In the genomic region with DNA sequence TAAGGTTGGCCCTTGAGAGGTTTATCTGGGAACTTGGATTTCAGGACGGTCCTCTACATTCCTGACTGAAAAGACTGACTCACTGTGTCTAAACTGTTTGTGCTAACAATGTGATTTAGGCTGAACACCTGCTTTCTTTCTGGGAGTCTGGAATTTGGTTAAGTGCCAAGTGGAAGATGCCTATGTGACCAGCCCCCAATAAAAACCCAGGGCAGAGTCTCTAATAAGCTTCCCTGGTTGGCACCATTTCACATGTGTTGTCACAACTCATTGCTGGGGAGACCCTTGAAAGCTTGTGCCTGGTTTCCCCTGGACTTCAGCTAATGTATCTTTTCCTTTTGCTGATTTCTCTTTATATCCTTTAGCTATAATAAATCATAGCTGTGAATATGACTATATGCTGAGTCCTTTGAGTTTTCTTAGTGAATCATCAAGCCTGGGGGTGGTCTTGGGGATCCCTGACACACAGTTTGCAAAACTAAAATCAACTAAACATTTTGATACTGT, we compare ENCODE assay signal across 9 cellular contexts. TPM values are rescaled to one million over a fixed set of nuclear protein-coding genes. Genes with fewer than 3 reads are reported as not detected.
DNase-seq lines count a peak whose midpoint lies in the region; ATAC-seq and TF ChIP-seq lines count a peak whose summit lies in the region.
"Had no signal": no experiment of that assay in that cellular context is flagged by ENCODE, and none has a peak within 500 bp of the region (broad histone marks: within the 10 kb centered on the region; RNA-seq: fewer than 3 reads in every experiment).

No MANE protein-coding gene starts in this region.

- no peak overlapping the region for H3K4me2 ChIP-seq in GM23338

- H2AFZ ChIP-seq in GM23338: no peak overlapping the region

- H3K4me3 ChIP-seq in HAP-1 (no peak overlapping the region), fibroblast of the aortic adventitia (ENCODE audit: low read depth, low read length) (no peak overlapping the region), GM23338 (no peak overlapping the region)

- H3K36me3 ChIP-seq in HAP-1 (replicated peaks): no peaks in the 10 kb centered on the region
- H3K36me3 ChIP-seq in GM23338 (ENCODE audit: insufficient read depth): no peaks in the 10 kb centered on the region

- peaks cover 2% of the 10 kb centered on the region; the same call in 1 of the 3 replicates for H3K4me1 Mint-ChIP-seq in GM23338

- H3K27me3 Mint-ChIP-seq in GM23338 (ENCODE audit: insufficient read depth, low read depth, poor library complexity): no peaks in the 10 kb centered on the region

- no peaks in the 10 kb centered on the region for H3K9me3 ChIP-seq in HAP-1
- H3K9me3 ChIP-seq: Caco-2 had no signal

- peaks cover 6% of the 10 kb centered on the region for H3K36me3 Mint-ChIP-seq in GM23338 (ENCODE audit: low read depth)

- H4K20me1 ChIP-seq in GM23338 (replicated peaks; ENCODE audit: insufficient read depth): no peaks in the 10 kb centered on the region

- H3K4me1 ChIP-seq in HAP-1 (peaks cover 9% of the 10 kb centered on the region), GM23338 (ENCODE audit: insufficient read depth) (no peaks in the 10 kb centered on the region)

- H3K27ac Mint-ChIP-seq in GM23338: no peak overlapping the region

- no peak overlapping the region for H3K27ac ChIP-seq in GM23338 (ENCODE audit: low read depth)

- no peak overlapping the region for H3K4me3 Mint-ChIP-seq in GM23338

- no peak for ATAC-seq in GM23338
- ATAC-seq in HG03025 (IDR thresholded peaks at IDR 0.05; ENCODE audit: low FRiP score, unreplicated experiment): no peak
- no peak for ATAC-seq in GM21576 (IDR thresholded peaks at IDR 0.05; ENCODE audit: unreplicated experiment)

- no peaks in the 10 kb centered on the region for H3F3A ChIP-seq in GM23338 (replicated peaks; ENCODE audit: low read depth)

- H3K9me3 Mint-ChIP-seq in GM23338: no peaks in the 10 kb centered on the region

- no peaks in the 10 kb centered on the region for H3K27me3 ChIP-seq in HAP-1 (ENCODE audit: low read depth)
- H3K27me3 ChIP-seq in GM23338 (ENCODE audit: insufficient read depth): no peaks in the 10 kb centered on the region

- H3K9me2 ChIP-seq in GM23338 (ENCODE audit: insufficient read depth): no peaks in the 10 kb centered on the region

- DNase-seq in A172 (ENCODE audit: low spot score): peak; percentile 81
- peak; percentile 13 to 43 for DNase-seq in HAP-1 (ENCODE audit: low spot score in 2 of 2)
- DNase-seq in RKO (ENCODE audit: low spot score): peak; percentile 83
- DNase-seq in fibroblast of the aortic adventitia (ENCODE audit: low read depth): peak; percentile 49
- DNase-seq in GM23338 (ENCODE audit: low spot score): no peak
- no peak for DNase-seq in 8988T

- H3K79me2 ChIP-seq in GM23338 (replicated peaks; ENCODE audit: insufficient read depth): no peaks in the 10 kb centered on the region; the same call in 1 of the 2 replicates

- in situ Hi-C loops in HAP-1 (cut with MboI; ENCODE audit: low sequenced_read_pairs): loop anchor here (25.0 kb wide), 1 partner anchor 1783 kb away; no protein-coding TSS in a partner anchor

- TF ChIP-seq CTCF in fibroblast of the aortic adventitia (IDR thresholded peaks at IDR 0.05; ENCODE audit: insufficient read depth, low read length) (no peak), GM23338 (conservative IDR thresholded peaks at IDR 0.05; ENCODE audit: low read depth in 2 of 2) (no peak)

TF ChIP-seq in GM23338, 12 proteins besides CTCF, POLR2A, EP300 and RAD21 (continues in another document):
- no peak for TF ChIP-seq ETS1 (IDR thresholded peaks at IDR 0.05)
- no peak for TF ChIP-seq CREB1 (CRISPR knock-in tag; IDR thresholded peaks at IDR 0.05; ENCODE audit: low read depth)
- no peak for TF ChIP-seq ZNF331 (CRISPR knock-in tag; IDR thresholded peaks at IDR 0.05; ENCODE audit: low read depth)
- no peak for TF ChIP-seq NANOG (IDR thresholded peaks at IDR 0.05; ENCODE audit: borderline replicate concordance)
- no peak for TF ChIP-seq ZNF462 (CRISPR knock-in tag; IDR thresholded peaks at IDR 0.05)
- no peak for TF ChIP-seq STAT1 (IDR thresholded peaks at IDR 0.05; ENCODE audit: unreplicated experiment)
- TF ChIP-seq EZH2 (IDR thresholded peaks at IDR 0.05; ENCODE audit: low read depth, unreplicated experiment): no peak
- no peak for TF ChIP-seq JUNB (IDR thresholded peaks at IDR 0.05; ENCODE audit: unreplicated experiment)
- no peak for TF ChIP-seq ZNF114 (CRISPR knock-in tag; IDR thresholded peaks at IDR 0.05)
- TF ChIP-seq POLR2AphosphoS5 (IDR thresholded peaks at IDR 0.05; ENCODE audit: low read depth): no peak

RNA-seq across cellular contexts. Expression of gene GPR82, which starts 55.1 kb away (rescaled TPM):
- total RNA-seq in A172 (2014; rRNA removed; shearing (Covaris generic)): not detected in 2 replicates
- total RNA-seq in fibroblast of the aortic adventitia (ENCODE audit: low replicate concordance): under 0.01 TPM in 1 of 2 replicates, not detected in the other
- not detected in 2 replicates for total RNA-seq in GM23338 (2014; rRNA removed; shearing (Covaris generic))
- polyA plus RNA-seq in GM23338 (2016; fragmentation: Nextera tagmentation; extraction: Ambion mirVana): 0.32 and 0.35 TPM in 2 replicates
- total RNA-seq: Caco-2 had no signal

Comparison
In these comparisons a context has a peak if more than half of its experiments do, and no peak if none do; other contexts are left out.
1. DNase-seq: peak in A172 (single experiment), HAP-1 (2 of 2), RKO (single experiment) and fibroblast of the aortic adventitia (single experiment); none in GM23338 (single experiment) and 8988T (single experiment).